Comparison of ENCODE assay signal across 17 cellular contexts in genomic region chr17:43830510-43831145, GRCh38. TPM values are rescaled to one million over a fixed set of nuclear protein-coding genes. Genes with fewer than 3 reads are reported as not detected.
DNase-seq lines count a peak whose midpoint lies in the region; ATAC-seq lines count a peak whose summit lies in the region.
"Had no signal": no experiment of that assay in that cellular context is flagged by ENCODE, and none has a peak within 500 bp of the region (broad histone marks: within the 10 kb centered on the region; RNA-seq: fewer than 3 reads in every experiment).

No MANE protein-coding gene starts in this region.

- peaks cover 10% of the 10 kb centered on the region for H3K4me1 Mint-ChIP-seq in T-helper 17 cell
- H3K4me1 Mint-ChIP-seq in memory B cell, result peaks cover 9% of the 10 kb centered on the region
- H3K4me1 Mint-ChIP-seq in stimulated activated naive CD8-positive, alpha-beta T cell treated with anti-CD3 and anti-CD28 coated beads, Interleukin-15, amount 100 ng/mL, for 72 hours, result peaks cover 26% of the 10 kb centered on the region

- intact Hi-C loops in right cardiac atrium (cut with DNase I) (loop anchor here in 1 of 4 donors (5.0 kb wide), 1 partner anchor 53 kb away; the partner anchor contains the start of gene DUSP3), left cardiac atrium (cut with DNase I) (loop anchor here in 1 of 2 donors (5.0 kb wide), 1 partner anchor 53 kb away; the partner anchor contains the start of gene DUSP3)

- ATAC-seq in right cardiac atrium, result no peak
- ATAC-seq in left cardiac atrium, result no peak
- ATAC-seq in T-helper 17 cell, result peak; percentile 40
- ATAC-seq in memory B cell (ENCODE audit: low read depth), result peak; percentile 50
- ATAC-seq in stimulated activated naive CD8-positive, alpha-beta T cell treated with anti-CD3 and anti-CD28 coated beads, Interleukin-15, amount 100 ng/mL, for 72 hours, result peak; percentile 82
- ATAC-seq in HG02798 (IDR thresholded peaks at IDR 0.05; ENCODE audit: poor library complexity, unreplicated experiment), result no peak
- no peak for ATAC-seq in HG03097 (IDR thresholded peaks at IDR 0.05; ENCODE audit: low FRiP score, unreplicated experiment)
- ATAC-seq: psoas muscle had no signal

- H3K4me1 ChIP-seq in right cardiac atrium (ENCODE audit: control insufficient read depth, insufficient read depth, low read length), result no peaks in the 10 kb centered on the region

- H3K9me3 Mint-ChIP-seq in memory B cell, result no peaks in the 10 kb centered on the region
- H3K9me3 Mint-ChIP-seq in stimulated activated naive CD8-positive, alpha-beta T cell treated with anti-CD3 and anti-CD28 coated beads, Interleukin-15, amount 100 ng/mL, for 72 hours, result no peaks in the 10 kb centered on the region

- no peak for DNase-seq in right cardiac atrium
- no peak for DNase-seq in left cardiac atrium
- DNase-seq in T-helper 17 cell, result no peak
- no peak for DNase-seq in memory B cell (ENCODE audit: low spot score in 2 of 2)
- DNase-seq in stimulated activated naive CD8-positive, alpha-beta T cell treated with anti-CD3 and anti-CD28 coated beads, Interleukin-15, amount 100 ng/mL, for 72 hours, result no peak
- DNase-seq: anterior cingulate cortex, NCI-H2081, NCI-H748 treated with DMSO at 0.1 percent for 48 hours, psoas muscle, SW 1271 had no signal

- no peaks in the 10 kb centered on the region for H3K36me3 Mint-ChIP-seq in T-helper 17 cell (ENCODE audit: low read depth)
- H3K36me3 Mint-ChIP-seq in memory B cell, result no peaks in the 10 kb centered on the region

- H3K4me3 ChIP-seq in right cardiac atrium (ENCODE audit: low read length), result no peak overlapping the region
- H3K4me3 ChIP-seq: BLaER1, hepatocyte, psoas muscle, suprapubic skin had no signal

- H3K27ac Mint-ChIP-seq in T-helper 17 cell (peak overlapping the region; percentile 60), memory B cell (no peak overlapping the region)
- H3K27ac Mint-ChIP-seq in stimulated activated naive CD8-positive, alpha-beta T cell treated with anti-CD3 and anti-CD28 coated beads, Interleukin-15, amount 100 ng/mL, for 72 hours, result peak overlapping the region in 1 of 2 donors; percentile 54

- 80% methylated on average over 7 of the region's 7 CpGs for WGBS in right cardiac atrium

- H3K27ac ChIP-seq in right cardiac atrium (ENCODE audit: low read length), result peak overlapping the region; percentile 73
- H3K27ac ChIP-seq: BLaER1, hepatocyte, psoas muscle, suprapubic skin had no signal

- peaks cover 20% of the 10 kb centered on the region for H3K27me3 Mint-ChIP-seq in T-helper 17 cell
- H3K27me3 Mint-ChIP-seq in memory B cell, result peaks cover 22% of the 10 kb centered on the region
- H3K27me3 Mint-ChIP-seq in stimulated activated naive CD8-positive, alpha-beta T cell treated with anti-CD3 and anti-CD28 coated beads, Interleukin-15, amount 100 ng/mL, for 72 hours, result peaks cover 63% of the 10 kb centered on the region

- no peaks in the 10 kb centered on the region for H3K27me3 ChIP-seq in right cardiac atrium (ENCODE audit: control insufficient read depth, insufficient read depth)
- H3K27me3 ChIP-seq: hepatocyte, suprapubic skin had no signal

- peak overlapping the region; percentile 73 for H3K4me3 Mint-ChIP-seq in T-helper 17 cell
- peak overlapping the region; percentile 24 for H3K4me3 Mint-ChIP-seq in memory B cell
- peak overlapping the region in 1 of 2 donors; percentile 48 for H3K4me3 Mint-ChIP-seq in stimulated activated naive CD8-positive, alpha-beta T cell treated with anti-CD3 and anti-CD28 coated beads, Interleukin-15, amount 100 ng/mL, for 72 hours

- no peaks in the 10 kb centered on the region for H3K9me3 ChIP-seq in right cardiac atrium (ENCODE audit: control insufficient read depth, low read length)
- no peaks in the 10 kb centered on the region for H3K9me3 ChIP-seq in T-helper 17 cell (ENCODE audit: control insufficient read depth, low read length, poor library complexity, severe bottlenecking)
- H3K9me3 ChIP-seq: BLaER1, psoas muscle, suprapubic skin had no signal

RNA-seq across cellular contexts. Expression of gene MPP3, which starts 2.3 kb away (rescaled TPM):
- 10 to 100 TPM; 42.1 to 77.4 (median 61.5) TPM for total RNA-seq in right cardiac atrium
- polyA plus RNA-seq in right cardiac atrium, result 46.1 TPM
- 10 to 100 TPM; 30.7 to 74.2 TPM for total RNA-seq in left cardiac atrium
- under 1 TPM in 1 of 2 donors, not detected in 1; 0.90 TPM for total RNA-seq in T-helper 17 cell

RNA-seq across cellular contexts. Expression of gene CD300LG, which starts 16.3 kb away (rescaled TPM):
- total RNA-seq in right cardiac atrium (10 to 100 TPM in 3 of 4 donors, 1 to 10 TPM in 1; 3.8 to 29.2 (median 10.9) TPM), left cardiac atrium (10 to 100 TPM; 14.5 to 15.0 TPM), T-helper 17 cell (not detected)
- 20.8 TPM for polyA plus RNA-seq in right cardiac atrium
- total RNA-seq: dermis microvascular lymphatic vessel endothelial cell, hepatocyte, kidney epithelial cell had no signal
- polyA plus RNA-seq: hepatocyte had no signal

RNA-seq across cellular contexts. Expression of gene CFAP97D1, which starts 50.4 kb away (rescaled TPM):
- total RNA-seq in right cardiac atrium, result under 1 TPM in 1 of 4 donors, not detected in 3; 0.28 TPM
- polyA plus RNA-seq in right cardiac atrium, result 0.02 TPM
- not detected for total RNA-seq in left cardiac atrium
- not detected for total RNA-seq in T-helper 17 cell
- total RNA-seq: dermis microvascular lymphatic vessel endothelial cell, kidney epithelial cell, psoas muscle had no signal
- polyA plus RNA-seq: hepatocyte had no signal

RNA-seq across cellular contexts. Expression of gene DUSP3, which starts 51.9 kb away (rescaled TPM):
- total RNA-seq in right cardiac atrium (100 to 1,000 TPM; 144 to 180 (median 154) TPM), left cardiac atrium (100 to 1,000 TPM; 149 to 204 TPM), T-helper 17 cell (10 to 100 TPM; 15.5 to 19.0 TPM)
- 137 TPM for polyA plus RNA-seq in right cardiac atrium

Comparison
In these comparisons a context has a peak if more than half of its experiments do, and no peak if none do; other contexts are left out.
1. ATAC-seq: peak in T-helper 17 cell (single experiment), memory B cell (single experiment) and stimulated activated naive CD8-positive, alpha-beta T cell treated with anti-CD3 and anti-CD28 coated beads, Interleukin-15, amount 100 ng/mL, for 72 hours (single experiment); none in right cardiac atrium (0 of 2), left cardiac atrium (0 of 2), HG02798 (single experiment) and HG03097 (single experiment).
2. RNA of gene MPP3, which starts 2.3 kb away (total RNA-seq): 30.7 to 74.2 TPM in left cardiac atrium and 42.1 to 77.4 TPM in right cardiac atrium; 0.90 TPM in T-helper 17 cell; every median in the first group is over 10 times any median in the second.
3. RNA of gene CD300LG, which starts 16.3 kb away (total RNA-seq): 14.5 to 15.0 TPM in left cardiac atrium and 3.8 to 29.2 TPM in right cardiac atrium; not detected in T-helper 17 cell; every median in the first group is over 4 times any median in the second.